8 cellular contexts compared by ENCODE assay signal in the genomic region with DNA sequence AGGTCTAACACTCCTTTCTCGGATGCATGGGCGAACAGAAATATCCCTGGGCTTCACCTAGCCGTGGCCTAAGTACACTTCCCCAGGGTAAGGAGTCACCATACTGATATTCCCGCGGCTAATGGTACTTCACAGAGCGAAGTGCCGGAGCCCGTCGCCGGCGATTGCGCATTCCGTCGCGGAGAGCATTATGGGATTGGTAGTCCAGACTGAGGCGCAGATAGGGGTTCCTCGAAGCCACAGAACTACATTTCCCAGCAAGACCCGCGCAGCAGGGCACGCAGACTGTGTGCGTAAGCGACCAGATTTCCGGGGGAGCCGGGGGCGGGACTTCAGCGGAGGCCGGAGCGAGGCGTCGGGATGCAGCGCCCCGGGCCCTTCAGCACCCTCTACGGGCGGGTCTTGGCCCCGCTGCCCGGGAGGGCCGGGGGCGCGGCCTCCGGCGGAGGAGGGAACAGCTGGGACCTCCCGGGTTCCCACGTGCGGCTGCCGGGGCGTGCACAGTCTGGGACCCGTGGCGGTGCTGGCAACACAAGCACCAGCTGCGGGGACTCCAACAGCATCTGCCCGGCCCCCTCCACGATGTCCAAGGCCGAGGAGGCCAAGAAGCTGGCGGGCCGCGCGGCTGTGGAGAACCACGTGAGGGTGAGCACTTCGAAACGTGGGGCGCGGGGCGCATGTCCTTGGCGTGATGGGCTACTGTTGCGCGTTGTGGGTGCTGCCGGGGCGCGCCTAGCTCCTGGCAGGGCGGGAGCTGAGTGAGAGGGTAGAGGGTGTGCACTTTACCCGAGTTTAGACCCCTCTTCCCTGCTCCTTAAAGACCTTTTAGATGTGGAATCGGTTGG. TPM values are rescaled to one million over a fixed set of nuclear protein-coding genes. Genes with fewer than 3 reads are reported as not detected.
DNase-seq lines count a peak whose midpoint lies in the region; ATAC-seq and TF ChIP-seq lines count a peak whose summit lies in the region.

RPIA (plus strand) TSS at position 335 of the 845 bp plus-strand sequence; CDS start at position 361, 26 bp downstream.

- peak; percentile 57 for TF ChIP-seq CTCF in CD4-positive, alpha-beta T cell (IDR thresholded peaks at IDR 0.05)
- TF ChIP-seq CTCF in liver (IDR thresholded peaks at IDR 0.05; ENCODE audit: low read depth, low read length, missing input control) = peak; percentile 61

- no peaks in the 10 kb centered on the region for H3K27me3 Mint-ChIP-seq in CD4-positive, alpha-beta T cell

- ATAC-seq in CD4-positive, alpha-beta T cell (ENCODE audit: poor library complexity) = peak; percentile 94
- ATAC-seq in GM19397 (IDR thresholded peaks at IDR 0.05; ENCODE audit: unreplicated experiment) (peak; percentile 98), HG03571 (IDR thresholded peaks at IDR 0.05; ENCODE audit: unreplicated experiment) (peak; percentile 97)

- intact Hi-C loops in CD4-positive, alpha-beta T cell (cut with DNase I, micrococcal nuclease) = loop anchor here (1.0 to 10.0 kb wide), 4 partner anchors 63 to 635 kb away; partner anchors contain the start of gene EIF2AK3 (in 1 of the 2)

- no peaks in the 10 kb centered on the region for H3K27me3 ChIP-seq in CD4-positive, alpha-beta T cell (ENCODE audit: control insufficient read depth, insufficient read depth, low read length)
- H3K27me3 ChIP-seq in liver (ENCODE audit: control insufficient read depth in 4 of 4, insufficient read depth in 4 of 4, low read length in 3 of 4) = no peaks in the 10 kb centered on the region

- peak within 1 kb of the TSS; percentile 56 to 96 for H3K9ac ChIP-seq in liver (ENCODE audit: low read depth in 1 of 2, low read length in 2 of 2)

- under 1% methylated on average over 71 of the region's 71 CpGs for WGBS in liver

- H3K4me1 ChIP-seq in liver (ENCODE audit: control insufficient read depth in 4 of 4, insufficient read depth in 4 of 4, low read length in 3 of 4) = peaks cover 3 to 31% (median 17%) of the 10 kb centered on the region in 4 donors

- H3K9me3 Mint-ChIP-seq in CD4-positive, alpha-beta T cell = no peaks in the 10 kb centered on the region

- H3K4me3 ChIP-seq in liver (ENCODE audit: low read depth in 1 of 3, low read length in 3 of 3) = peak within 1 kb of the TSS; percentile 86 to 100 (median 87)

- H3K27ac ChIP-seq in CD4-positive, alpha-beta T cell (ENCODE audit: low read depth, low read length) = peak within 1 kb of the TSS; percentile 84
- peak within 1 kb of the TSS; percentile 62 to 65 for H3K27ac ChIP-seq in liver (ENCODE audit: low read depth in 1 of 2, low read length in 2 of 2)

- peaks cover 11% of the 10 kb centered on the region for H3K36me3 Mint-ChIP-seq in CD4-positive, alpha-beta T cell (ENCODE audit: low read depth)

- CTCF ChIA-PET in CD4-positive, alpha-beta T cell (lab: Charles Lee) = interaction anchor here (0.9 to 2.7 kb wide), 10 partner anchors 10 to 188 kb away, joined by 3 to 23 read pairs (median 4); partner anchors contain the start of gene EIF2AK3

- H3K36me3 ChIP-seq in liver (ENCODE audit: control insufficient read depth in 4 of 4, insufficient read depth in 3 of 4, low read depth in 1 of 4, low read length in 3 of 4) = no peaks in the 10 kb centered on the region

- H3K9me3 ChIP-seq in CD4-positive, alpha-beta T cell (ENCODE audit: control insufficient read depth, low read length) = no peaks in the 10 kb centered on the region
- no peaks in the 10 kb centered on the region for H3K9me3 ChIP-seq in liver (ENCODE audit: control insufficient read depth in 4 of 4, low read length in 3 of 4)

- H3K4me3 Mint-ChIP-seq in CD4-positive, alpha-beta T cell = peak within 1 kb of the TSS; percentile 97

- DNase-seq in CD4-positive, alpha-beta T cell = peak; percentile 94 to 99 (median 98)
- peak; percentile 95 for DNase-seq in NCI-H774 (lab: John Stamatoyannopoulos, UW)
- peak; percentile 99 for DNase-seq in activated CD4-positive, alpha-beta T cell treated with anti-CD3 and anti-CD28 coated beads, Interleukin-2, amount 50 U/mL, for 4 hours
- peak; percentile 95 to 99 for DNase-seq in dermis microvascular lymphatic vessel endothelial cell (ENCODE audit: low read depth in 2 of 2)
- DNase-seq in stimulated activated CD4-positive, alpha-beta T cell treated with anti-CD3 and anti-CD28 coated beads, Interleukin-4, amount 100 ng/mL, for 24 hours = peak; percentile 99

- H3K27ac Mint-ChIP-seq in CD4-positive, alpha-beta T cell = peak within 1 kb of the TSS; percentile 97

- peak; percentile 29 to 45 for TF ChIP-seq RAD21 in liver (IDR thresholded peaks at IDR 0.05)

- POLR2A ChIA-PET in CD4-positive, alpha-beta T cell (lab: Charles Lee) = interaction anchor here (0.8 to 4.6 kb wide), 10 partner anchors 10 to 675 kb away, joined by 3 to 55 read pairs (median 5); partner anchors contain the start of genes EIF2AK3 and RNU2-63P

- H3K4me1 Mint-ChIP-seq in CD4-positive, alpha-beta T cell (ENCODE audit: low read depth) = peaks cover 70% of the 10 kb centered on the region

TF ChIP-seq in liver, 16 proteins besides CTCF, POLR2A, EP300 and RAD21:
- peak; percentile 56 for TF ChIP-seq FOXA1 (IDR thresholded peaks at IDR 0.05)
- peak; percentile 81 for TF ChIP-seq SP1 (IDR thresholded peaks at IDR 0.05)
- no peak for TF ChIP-seq FOXA2 (IDR thresholded peaks at IDR 0.05)
- no peak for TF ChIP-seq NR2F2 (IDR thresholded peaks at IDR 0.05)
- no peak for TF ChIP-seq HNF4G (IDR thresholded peaks at IDR 0.05)
- TF ChIP-seq GABPA (IDR thresholded peaks at IDR 0.05 in 1 of 2, conservative IDR thresholded peaks at IDR 0.05 in 1 of 2) = peak; percentile 50 to 90
- peak in 1 of 2 donors; percentile 14 for TF ChIP-seq HNF4A (conservative IDR thresholded peaks at IDR 0.05)
- TF ChIP-seq MAX (IDR thresholded peaks at IDR 0.05) = no peak
- peak; percentile 88 for TF ChIP-seq TAF1 (conservative IDR thresholded peaks at IDR 0.05)
- TF ChIP-seq, protein P1, sequence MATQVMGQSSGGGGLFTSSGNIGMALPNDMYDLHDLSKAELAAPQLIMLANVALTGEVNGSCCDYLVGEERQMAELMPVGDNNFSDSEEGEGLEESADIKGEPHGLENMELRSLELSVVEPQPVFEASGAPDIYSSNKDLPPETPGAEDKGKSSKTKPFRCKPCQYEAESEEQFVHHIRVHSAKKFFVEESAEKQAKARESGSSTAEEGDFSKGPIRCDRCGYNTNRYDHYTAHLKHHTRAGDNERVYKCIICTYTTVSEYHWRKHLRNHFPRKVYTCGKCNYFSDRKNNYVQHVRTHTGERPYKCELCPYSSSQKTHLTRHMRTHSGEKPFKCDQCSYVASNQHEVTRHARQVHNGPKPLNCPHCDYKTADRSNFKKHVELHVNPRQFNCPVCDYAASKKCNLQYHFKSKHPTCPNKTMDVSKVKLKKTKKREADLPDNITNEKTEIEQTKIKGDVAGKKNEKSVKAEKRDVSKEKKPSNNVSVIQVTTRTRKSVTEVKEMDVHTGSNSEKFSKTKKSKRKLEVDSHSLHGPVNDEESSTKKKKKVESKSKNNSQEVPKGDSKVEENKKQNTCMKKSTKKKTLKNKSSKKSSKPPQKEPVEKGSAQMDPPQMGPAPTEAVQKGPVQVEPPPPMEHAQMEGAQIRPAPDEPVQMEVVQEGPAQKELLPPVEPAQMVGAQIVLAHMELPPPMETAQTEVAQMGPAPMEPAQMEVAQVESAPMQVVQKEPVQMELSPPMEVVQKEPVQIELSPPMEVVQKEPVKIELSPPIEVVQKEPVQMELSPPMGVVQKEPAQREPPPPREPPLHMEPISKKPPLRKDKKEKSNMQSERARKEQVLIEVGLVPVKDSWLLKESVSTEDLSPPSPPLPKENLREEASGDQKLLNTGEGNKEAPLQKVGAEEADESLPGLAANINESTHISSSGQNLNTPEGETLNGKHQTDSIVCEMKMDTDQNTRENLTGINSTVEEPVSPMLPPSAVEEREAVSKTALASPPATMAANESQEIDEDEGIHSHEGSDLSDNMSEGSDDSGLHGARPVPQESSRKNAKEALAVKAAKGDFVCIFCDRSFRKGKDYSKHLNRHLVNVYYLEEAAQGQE (IDR thresholded peaks at IDR 0.05) = peak; percentile 56
- peak in 1 of 2 donors; percentile 25 for TF ChIP-seq RXRA (IDR thresholded peaks at IDR 0.05)
- TF ChIP-seq, protein P2, sequence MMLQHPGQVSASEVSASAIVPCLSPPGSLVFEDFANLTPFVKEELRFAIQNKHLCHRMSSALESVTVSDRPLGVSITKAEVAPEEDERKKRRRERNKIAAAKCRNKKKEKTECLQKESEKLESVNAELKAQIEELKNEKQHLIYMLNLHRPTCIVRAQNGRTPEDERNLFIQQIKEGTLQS (IDR thresholded peaks at IDR 0.05) = no peak
- TF ChIP-seq EGR1 (IDR thresholded peaks at IDR 0.05; ENCODE audit: low read depth in 2 of 2) = peak; percentile 20 to 63
- peak; percentile 93 for TF ChIP-seq ZBTB33 (IDR thresholded peaks at IDR 0.05)
- TF ChIP-seq YY1 (IDR thresholded peaks at IDR 0.05) = peak; percentile 86
- TF ChIP-seq JUND (IDR thresholded peaks at IDR 0.05) = peak in 1 of 2 donors; percentile 36

RNA-seq across cellular contexts. Expression of gene RPIA, which starts in this region (rescaled TPM):
- total RNA-seq in CD4-positive, alpha-beta T cell = 10 to 100 TPM; 21.6 to 24.7 TPM
- 11.4 and 15.7 TPM in 2 replicates for total RNA-seq in dermis microvascular lymphatic vessel endothelial cell
- 10 to 100 TPM in 1 of 2 donors, 1 to 10 TPM in 1; 2.7 to 29.4 TPM for total RNA-seq in liver
- polyA plus RNA-seq in liver = 1 to 10 TPM in 1 of 2 donors, under 1 TPM in 1; 0.88 to 3.5 TPM

Comparison
In these comparisons a context has a peak if more than half of its experiments do, and no peak if none do; other contexts are left out.
1. Peak in every context shown above with its lines: DNase-seq, ATAC-seq, H3K4me3 ChIP-seq and H3K27ac ChIP-seq.